Comparison of ENCODE assay signal across 11 cellular contexts in genomic region chr11:118872403-118872821, GRCh38. TPM values are rescaled to one million over a fixed set of nuclear protein-coding genes. Genes with fewer than 3 reads are reported as not detected.
DNase-seq lines count a peak whose midpoint lies in the region; ATAC-seq and TF ChIP-seq lines count a peak whose summit lies in the region.
"Had no signal": no experiment of that assay in that cellular context is flagged by ENCODE, and none has a peak within 500 bp of the region (broad histone marks: within the 10 kb centered on the region; RNA-seq: fewer than 3 reads in every experiment).

No MANE protein-coding gene starts in this region.

- H3K4me3 Mint-ChIP-seq in CD4-positive, alpha-beta memory T cell, result peak overlapping the region; percentile 69 to 90 (median 76)

- H3K4me3 ChIP-seq in CD4-positive, alpha-beta memory T cell (ENCODE audit: low read length in 2 of 2), result peak overlapping the region in 1 of 2 donors; percentile 26
- H3K4me3 ChIP-seq in mucosa of descending colon, result no peak overlapping the region
- H3K4me3 ChIP-seq: hepatocyte had no signal

- peak overlapping the region; percentile 92 to 99 (median 98) for H3K27ac Mint-ChIP-seq in CD4-positive, alpha-beta memory T cell

- POLR2A ChIA-PET in CD4-positive, alpha-beta memory T cell (lab: Charles Lee; ENCODE audit: partially characterized antibody), result interaction anchor here (0.7 to 13.5 kb wide), 11 partner anchors 17 to 83 kb away, joined by 3 to 398 read pairs (median 3); partner anchors contain the start of genes BCL9L and DDX6

- DNase-seq in CD4-positive, alpha-beta memory T cell, result peak; percentile 62 to 87 (median 67)
- peak; percentile 52 for DNase-seq in activated CD4-positive, alpha-beta T cell treated with anti-CD3 and anti-CD28 coated beads, Interleukin-2, amount 50 U/mL, for 1 hour
- DNase-seq in mucosa of descending colon (peak in 1 of 3 donors; percentile 69), MV-4-11 (lab: John Stamatoyannopoulos, UW) (no peak), SKM-1 (lab: John Stamatoyannopoulos, UW; ENCODE audit: unreplicated experiment) (no peak), left cardiac atrium (no peak)

- intact Hi-C loops in CD4-positive, alpha-beta memory T cell (cut with micrococcal nuclease), result no loop called here
- intact Hi-C loops in mucosa of descending colon (cut with DNase I, micrococcal nuclease), result no loop called here
- intact Hi-C loops in left cardiac atrium (cut with DNase I), result loop anchor here in 1 of 2 donors (5.0 kb wide), 1 partner anchor 80 kb away; the partner anchor contains the start of gene DDX6

- peaks cover 0 to 2% (median 0%) of the 10 kb centered on the region in 8 donors for H3K9me3 Mint-ChIP-seq in CD4-positive, alpha-beta memory T cell

- H3K4me1 Mint-ChIP-seq in CD4-positive, alpha-beta memory T cell, result peaks cover 56 to 79% (median 66%) of the 10 kb centered on the region in 4 donors

- H3K36me3 ChIP-seq in CD4-positive, alpha-beta memory T cell (ENCODE audit: insufficient read depth, low read length), result no peaks in the 10 kb centered on the region
- no peaks in the 10 kb centered on the region for H3K36me3 ChIP-seq in mucosa of descending colon (ENCODE audit: low read depth)

- TF ChIP-seq CTCF in mucosa of descending colon (IDR thresholded peaks at IDR 0.05), result no peak

- peaks cover 0 to 2% of the 10 kb centered on the region in 2 donors for H3K36me3 Mint-ChIP-seq in CD4-positive, alpha-beta memory T cell

- H3K4me1 ChIP-seq in CD4-positive, alpha-beta memory T cell (ENCODE audit: insufficient read depth, low read length), result peaks cover 83% of the 10 kb centered on the region
- H3K4me1 ChIP-seq in mucosa of descending colon (ENCODE audit: low read depth), result no peaks in the 10 kb centered on the region

- ATAC-seq in HG02852 (IDR thresholded peaks at IDR 0.05; ENCODE audit: unreplicated experiment) (peak; percentile 40), mucosa of descending colon (peak; percentile 19), left cardiac atrium (no peak), GM19035 (IDR thresholded peaks at IDR 0.05; ENCODE audit: unreplicated experiment) (no peak)

- H3K9me3 ChIP-seq in CD4-positive, alpha-beta memory T cell (ENCODE audit: control insufficient read depth in 1 of 2, low read length in 2 of 2), result no peaks in the 10 kb centered on the region
- no peaks in the 10 kb centered on the region for H3K9me3 ChIP-seq in mucosa of descending colon

- CTCF ChIA-PET in CD4-positive, alpha-beta memory T cell (lab: Charles Lee; ENCODE audit: partially characterized antibody), result interaction anchor here (0.7 to 2.1 kb wide), 5 partner anchors 11 to 81 kb away, joined by 3 to 21 read pairs (median 3); partner anchors contain the start of genes CXCR5 and DDX6

- peak overlapping the region; percentile 64 for H3K27ac ChIP-seq in CD4-positive, alpha-beta memory T cell (ENCODE audit: low read depth, low read length)
- H3K27ac ChIP-seq: hepatocyte had no signal

- no peaks in the 10 kb centered on the region for H3K27me3 ChIP-seq in CD4-positive, alpha-beta memory T cell (ENCODE audit: insufficient read depth, low read length)
- H3K27me3 ChIP-seq: hepatocyte had no signal

- H3K27me3 Mint-ChIP-seq in CD4-positive, alpha-beta memory T cell, result no peaks in the 10 kb centered on the region

RNA-seq across cellular contexts. Expression of gene CXCR5, which starts 11.3 kb away (rescaled TPM):
- 10 to 100 TPM; 21.1 to 21.5 TPM for total RNA-seq in CD4-positive, alpha-beta memory T cell
- polyA plus RNA-seq in CD4-positive, alpha-beta memory T cell, result 10 to 100 TPM in 1 of 2 donors, 1 to 10 TPM in 1; 7.9 to 18.2 TPM
- total RNA-seq in mucosa of descending colon (under 1 TPM in 2 of 3 donors, not detected in 1; 0.12 to 0.23 TPM), left cardiac atrium (not detected)
- total RNA-seq: dermis microvascular lymphatic vessel endothelial cell, hepatocyte had no signal
- polyA plus RNA-seq: BJ had no signal

RNA-seq across cellular contexts. Expression of gene BCL9L, which starts 53.3 kb away (rescaled TPM):
- total RNA-seq in CD4-positive, alpha-beta memory T cell, result 100 to 1,000 TPM; 216 to 232 TPM
- 10 to 100 TPM in 1 of 2 donors, under 1 TPM in 1; 0.45 to 10.9 TPM for polyA plus RNA-seq in CD4-positive, alpha-beta memory T cell
- total RNA-seq in mucosa of descending colon (10 to 100 TPM; 28.6 to 70.1 (median 41.7) TPM), left cardiac atrium (10 to 100 TPM; 39.8 to 41.3 TPM)

Comparison
In these comparisons a context has a peak if more than half of its experiments do, and no peak if none do; other contexts are left out.
1. DNase-seq: peak in CD4-positive, alpha-beta memory T cell (5 of 5) and activated CD4-positive, alpha-beta T cell treated with anti-CD3 and anti-CD28 coated beads, Interleukin-2, amount 50 U/mL, for 1 hour (single experiment); none in MV-4-11 (single experiment), SKM-1 (single experiment) and left cardiac atrium (single experiment).
2. ATAC-seq: peak in HG02852 (single experiment) and mucosa of descending colon (single experiment); none in left cardiac atrium (0 of 2) and GM19035 (single experiment).
3. RNA of gene CXCR5, which starts 11.3 kb away (total RNA-seq): 21.1 to 21.5 TPM in CD4-positive, alpha-beta memory T cell; 0.12 to 0.23 TPM in mucosa of descending colon and not detected in left cardiac atrium; every median in the first group is over 10 times any median in the second.